In genomic region chr11:2314525-2315394, GRCh38 we compare ENCODE assay signal across 8 cellular contexts. TPM values are rescaled to one million over a fixed set of nuclear protein-coding genes. Genes with fewer than 3 reads are reported as not detected.
A peak's percentile ranks its signal among the peaks of the same experiment; 100 is the strongest.
DNase-seq lines count a peak whose midpoint lies in the region; ATAC-seq and TF ChIP-seq lines count a peak whose summit lies in the region.

No MANE protein-coding gene starts in this region.

- H3K9me3 ChIP-seq in BE2C: no peaks in the 10 kb centered on the region

- H3K27me3 ChIP-seq in BE2C: no peaks in the 10 kb centered on the region

- DNase-seq in BE2C (peak; percentile 93), NCI-H226 (peak; percentile 72), fibroblast of mammary gland (ENCODE audit: low read depth) (peak; percentile 76), occipital lobe (lab: John Stamatoyannopoulos, UW) (peak; percentile 18), CD1c-positive myeloid dendritic cell (ENCODE audit: extremely low spot score) (no peak)
- DNase-seq in stimulated activated CD4-positive, alpha-beta T cell treated with anti-CD3 and anti-CD28 coated beads, Interleukin-12 subunit alpha, Interleukin-12 subunit beta, amount 100 ng/mL, for 4 hours: no peak

- ATAC-seq in HG03469 (IDR thresholded peaks at IDR 0.05; ENCODE audit: unreplicated experiment) (no peak), GM21367 (IDR thresholded peaks at IDR 0.05; ENCODE audit: unreplicated experiment) (no peak)

- no peak overlapping the region for H3K4me3 ChIP-seq in BE2C (ENCODE audit: low read depth, low read length)
- H3K4me3 ChIP-seq in fibroblast of mammary gland (ENCODE audit: control insufficient read depth, low read depth, low read length): no peak overlapping the region

- peaks cover 11% of the 10 kb centered on the region for H3K4me1 ChIP-seq in BE2C

- no peaks in the 10 kb centered on the region for H3K36me3 ChIP-seq in BE2C

- TF ChIP-seq CTCF in BE2C (IDR thresholded peaks at IDR 0.05; ENCODE audit: low read depth, low read length) (no peak), fibroblast of mammary gland (conservative IDR thresholded peaks at IDR 0.05; ENCODE audit: control insufficient read depth, insufficient read depth, low read depth, low read length) (no peak)

RNA-seq across cellular contexts. Expression of gene TSPAN32, which starts 12.9 kb away (rescaled TPM):
- polyA plus RNA-seq in BE2C (2012; ENCODE audit: insufficient read depth, insufficient read length, low read depth): 3.5 TPM
- not detected for total RNA-seq in occipital lobe

RNA-seq across cellular contexts. Expression of gene C11orf21, which starts 13.0 kb away (rescaled TPM):
- not detected for polyA plus RNA-seq in BE2C (2012; ENCODE audit: insufficient read depth, insufficient read length, low read depth)
- 0.16 TPM for total RNA-seq in occipital lobe

RNA-seq across cellular contexts. Expression of gene ASCL2, which starts 44.4 kb away (rescaled TPM):
- polyA plus RNA-seq in BE2C (2012; ENCODE audit: insufficient read depth, insufficient read length, low read depth): not detected
- total RNA-seq in occipital lobe: 1.4 TPM

Comparison
In these comparisons a context has a peak if more than half of its experiments do, and no peak if none do; other contexts are left out.
1. DNase-seq: peak in BE2C (single experiment), NCI-H226 (single experiment), fibroblast of mammary gland (single experiment) and occipital lobe (single experiment); none in CD1c-positive myeloid dendritic cell (single experiment) and stimulated activated CD4-positive, alpha-beta T cell treated with anti-CD3 and anti-CD28 coated beads, Interleukin-12 subunit alpha, Interleukin-12 subunit beta, amount 100 ng/mL, for 4 hours (single experiment).